In genomic region chr7:34849966-34850365, GRCh38 we compare ENCODE assay signal across 16 cellular contexts.
"Had no signal": no experiment of that assay in that cellular context is flagged by ENCODE, and none has a peak within 500 bp of the region (broad histone marks: within the 10 kb centered on the region; RNA-seq: fewer than 3 reads in every experiment).

No MANE protein-coding gene starts in this region.

- H3K36me3 ChIP-seq: SJCRH30 had no signal

- H3K4me3 ChIP-seq: SJCRH30 had no signal

- DNase-seq: KBM-7; MV-4-11; NCI-H1048; NCI-H1105; NCI-H1417; NCI-H1436 treated with DMSO at 0.1 percent for 48 hours; NCI-H187; NCI-H2081; NCI-H2107; NCI-H2227 treated with DMSO at 0.1 percent for 48 hours; NCI-H510A treated with DMSO at 0.1 percent for 48 hours; NCI-H526; NCI-H82; NK-92 treated with Interleukin-12 subunit alpha and Interleukin-12 subunit beta, amount 100 ng/mL, for 24 hours; SHP77 treated with DMSO at 0.1 percent for 48 hours; SJCRH30 had no signal

- H3K9me3 ChIP-seq: SJCRH30 had no signal

- H3K27me3 ChIP-seq: SJCRH30 had no signal

- H3K27ac ChIP-seq: SJCRH30 had no signal

- H3K4me1 ChIP-seq: SJCRH30 had no signal
